In the genomic region with DNA sequence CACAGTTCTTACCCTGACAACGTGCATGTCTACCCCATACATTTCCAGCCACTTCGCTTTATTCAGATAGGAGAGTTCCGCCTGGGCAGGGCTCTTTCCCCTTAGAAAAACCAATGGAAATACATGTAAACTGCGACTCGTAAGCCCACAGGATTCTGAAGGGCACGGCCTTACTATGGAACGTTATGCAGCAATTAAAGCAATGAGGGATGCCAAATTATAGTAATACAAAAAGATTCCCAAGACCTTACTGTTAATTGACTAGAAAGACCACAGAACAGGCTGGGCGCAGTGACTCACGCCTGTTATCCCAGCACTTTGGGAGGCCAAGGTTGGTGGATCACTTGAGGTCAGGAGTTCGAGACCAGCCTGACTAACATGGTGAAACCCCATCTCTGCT, we compare ENCODE assay signal across 32 cellular contexts.
DNase-seq lines count a peak whose midpoint lies in the region; ATAC-seq and TF ChIP-seq lines count a peak whose summit lies in the region.
"Had no signal": no experiment of that assay in that cellular context is flagged by ENCODE, and none has a peak within 500 bp of the region (broad histone marks: within the 10 kb centered on the region; RNA-seq: fewer than 3 reads in every experiment).

No MANE protein-coding gene starts in this region.

- no peak overlapping the region for H3K23ac ChIP-seq in mesenchymal stem cell (ENCODE audit: low read length in 2 of 2)

- no peaks in the 10 kb centered on the region for H3K9me3 ChIP-seq in mesenchymal stem cell (ENCODE audit: control insufficient read depth, low read length)
- no peaks in the 10 kb centered on the region for H3K9me3 ChIP-seq in lower lobe of right lung
- H3K9me3 ChIP-seq: BLaER1, ovary, SJSA1, transverse colon had no signal

- TF ChIP-seq CTCF in WTC11 (IDR thresholded peaks at IDR 0.05) (no peak), foreskin fibroblast (IDR thresholded peaks at IDR 0.05; ENCODE audit: low read depth, low read length) (no peak), coronary artery (IDR thresholded peaks at IDR 0.05) (no peak), lower lobe of right lung (IDR thresholded peaks at IDR 0.05) (no peak)

- H3K4me3 Mint-ChIP-seq in WTC11: no peak overlapping the region
- H3K4me3 Mint-ChIP-seq: activated B cell treated with CpG ODN at 0.5 μM for 24 hours; activated CD4-positive, alpha-beta T cell treated with anti-CD3 and anti-CD28 coated beads, Interleukin-2, amount 10 ng/mL, durations not matched to agents 7 days and 5 days; dendritic cell treated with granulocyte-macrophage colony-stimulating factor and Interleukin-4, amounts not matched to agents 40 ng/mL and 50 ng/mL, for 4 days; nephron progenitor cell; stimulated activated effector memory CD8-positive, alpha-beta T cell treated with anti-CD3 and anti-CD28 coated beads, Interleukin-12 subunit alpha, Interleukin-12 subunit beta, amount 100 ng/mL, for 72 hours had no signal

- H3K79me1 ChIP-seq in mesenchymal stem cell (replicated peaks; ENCODE audit: low read length, poor library complexity, severe bottlenecking): no peaks in the 10 kb centered on the region

- H3K4me1 ChIP-seq in mesenchymal stem cell (ENCODE audit: control insufficient read depth, insufficient read depth, low read depth, low read length): peaks cover 12% of the 10 kb centered on the region
- peaks cover 8% of the 10 kb centered on the region for H3K4me1 ChIP-seq in lower lobe of right lung

- no peak overlapping the region for H3K14ac ChIP-seq in mesenchymal stem cell (ENCODE audit: low read length in 2 of 2)

- intact Hi-C loops in lower lobe of right lung (cut with DNase I): no loop called here

- no peak overlapping the region for H2BK5ac ChIP-seq in mesenchymal stem cell (ENCODE audit: low read depth, low read length, poor library complexity, severe bottlenecking)

- H3K4me3 ChIP-seq in foreskin fibroblast (ENCODE audit: low read depth in 1 of 2, low read length in 2 of 2): no peak overlapping the region
- no peak overlapping the region for H3K4me3 ChIP-seq in coronary artery
- H3K4me3 ChIP-seq in mesenchymal stem cell (ENCODE audit: insufficient read depth in 1 of 2, low read depth in 1 of 2, low read length in 2 of 2): no peak overlapping the region
- H3K4me3 ChIP-seq in lower lobe of right lung: no peak overlapping the region
- H3K4me3 ChIP-seq: BLaER1, ovary, SJSA1, transverse colon had no signal

- H3K27ac ChIP-seq in coronary artery (no peak overlapping the region), mesenchymal stem cell (ENCODE audit: low read length, poor library complexity, severe bottlenecking) (no peak overlapping the region), lower lobe of right lung (no peak overlapping the region)
- H3K27ac ChIP-seq: BLaER1, KMS-11, SJSA1, transverse colon had no signal

- no peak overlapping the region for H2AFZ ChIP-seq in mesenchymal stem cell (ENCODE audit: low read depth, low read length)

- no peak for ATAC-seq in WTC11
- ATAC-seq in lower lobe of right lung: no peak
- ATAC-seq: activated naive CD4-positive, alpha-beta T cell treated with anti-CD3 and anti-CD28 coated beads, Interleukin-2, amount 50 U/mL, for 72 hours; esophagus mucosa; left cardiac atrium; stimulated activated effector memory CD8-positive, alpha-beta T cell treated with anti-CD3 and anti-CD28 coated beads, Interleukin-12 subunit alpha, Interleukin-12 subunit beta, amount 100 ng/mL, for 72 hours had no signal

- no peak overlapping the region for H4K91ac ChIP-seq in mesenchymal stem cell (ENCODE audit: low read length)

- no peak overlapping the region for H3K4ac ChIP-seq in mesenchymal stem cell (ENCODE audit: low read depth in 1 of 2, low read length in 2 of 2)

- H3K36me3 Mint-ChIP-seq in WTC11: peaks cover 26% of the 10 kb centered on the region
- H3K36me3 Mint-ChIP-seq: activated naive CD4-positive, alpha-beta T cell treated with anti-CD3 and anti-CD28 coated beads, Interleukin-2, amount 50 U/mL, for 72 hours; stimulated activated effector memory CD8-positive, alpha-beta T cell treated with anti-CD3 and anti-CD28 coated beads, Interleukin-12 subunit alpha, Interleukin-12 subunit beta, amount 100 ng/mL, for 72 hours had no signal

- no peak overlapping the region for H3K18ac ChIP-seq in mesenchymal stem cell (ENCODE audit: low read depth in 1 of 2, low read length in 2 of 2)

- WGBS in mesenchymal stem cell: 93% methylated on average over 10 of the region's 10 CpGs

- H3K9ac ChIP-seq in mesenchymal stem cell (ENCODE audit: low read length): no peak overlapping the region
- H3K9ac ChIP-seq: BLaER1, KMS-11 had no signal

- in situ Hi-C loops in KBM-7 (cut with MboI; ENCODE audit: low pct_unique_long_range_greater_than_20kb, low sequenced_read_pairs): no loop called here

- H3K27ac Mint-ChIP-seq in WTC11: 0 out of 2 replicates have a peak overlapping the region, but pooled peaks have one; percentile 57
- H3K27ac Mint-ChIP-seq: activated B cell treated with CpG ODN at 0.5 μM for 24 hours; activated CD4-positive, alpha-beta T cell treated with anti-CD3 and anti-CD28 coated beads, Interleukin-2, amount 10 ng/mL, durations not matched to agents 7 days and 5 days; activated naive CD4-positive, alpha-beta T cell treated with anti-CD3 and anti-CD28 coated beads, Interleukin-2, amount 50 U/mL, for 72 hours; dendritic cell treated with granulocyte-macrophage colony-stimulating factor and Interleukin-4, amounts not matched to agents 40 ng/mL and 50 ng/mL, for 4 days; nephron progenitor cell; stimulated activated effector memory CD8-positive, alpha-beta T cell treated with anti-CD3 and anti-CD28 coated beads, Interleukin-12 subunit alpha, Interleukin-12 subunit beta, amount 100 ng/mL, for 72 hours had no signal

- no peaks in the 10 kb centered on the region; the same call in 1 of the 2 replicates for H3K27me3 Mint-ChIP-seq in WTC11 (ENCODE audit: low read depth)

- no peak overlapping the region for H2BK15ac ChIP-seq in mesenchymal stem cell (ENCODE audit: low read depth, poor library complexity, severe bottlenecking)

- H3K36me3 ChIP-seq in mesenchymal stem cell (ENCODE audit: control insufficient read depth in 1 of 2, insufficient read depth in 2 of 2, low read depth in 1 of 2, low read length in 2 of 2) (no peaks in the 10 kb centered on the region), lower lobe of right lung (no peaks in the 10 kb centered on the region)
- H3K36me3 ChIP-seq: BLaER1, ovary, SJSA1 had no signal

- POLR2A ChIA-PET in WTC11 (lab: Charles Lee): no interaction called here

- H3K9me3 Mint-ChIP-seq in WTC11: no peaks in the 10 kb centered on the region
- H3K9me3 Mint-ChIP-seq: activated B cell treated with CpG ODN at 0.5 μM for 24 hours; activated CD4-positive, alpha-beta T cell treated with anti-CD3 and anti-CD28 coated beads, Interleukin-2, amount 10 ng/mL, durations not matched to agents 7 days and 5 days; activated naive CD4-positive, alpha-beta T cell treated with anti-CD3 and anti-CD28 coated beads, Interleukin-2, amount 50 U/mL, for 72 hours; dendritic cell treated with granulocyte-macrophage colony-stimulating factor and Interleukin-4, amounts not matched to agents 40 ng/mL and 50 ng/mL, for 4 days; nephron progenitor cell; stimulated activated effector memory CD8-positive, alpha-beta T cell treated with anti-CD3 and anti-CD28 coated beads, Interleukin-12 subunit alpha, Interleukin-12 subunit beta, amount 100 ng/mL, for 72 hours had no signal

- H2AK5ac ChIP-seq in mesenchymal stem cell (ENCODE audit: low read length, severe bottlenecking): no peak overlapping the region

- H3K4me1 Mint-ChIP-seq in WTC11: peaks cover 55% of the 10 kb centered on the region
- H3K4me1 Mint-ChIP-seq: activated B cell treated with CpG ODN at 0.5 μM for 24 hours; activated CD4-positive, alpha-beta T cell treated with anti-CD3 and anti-CD28 coated beads, Interleukin-2, amount 10 ng/mL, durations not matched to agents 7 days and 5 days; stimulated activated effector memory CD8-positive, alpha-beta T cell treated with anti-CD3 and anti-CD28 coated beads, Interleukin-12 subunit alpha, Interleukin-12 subunit beta, amount 100 ng/mL, for 72 hours had no signal

- no peak overlapping the region for H2BK12ac ChIP-seq in mesenchymal stem cell (ENCODE audit: low read length in 2 of 2)

- H3K27me3 ChIP-seq in mesenchymal stem cell (ENCODE audit: control insufficient read depth in 1 of 2, insufficient read depth in 1 of 2, low read length in 2 of 2) (peaks cover 0 to 27% of the 10 kb centered on the region in 2 experiments), lower lobe of right lung (ENCODE audit: low read depth) (no peaks in the 10 kb centered on the region)
- H3K27me3 ChIP-seq: BLaER1, ovary, SJSA1, transverse colon had no signal

- no peak overlapping the region for H2BK120ac ChIP-seq in mesenchymal stem cell (ENCODE audit: low read depth, low read length)

- CTCF ChIA-PET in WTC11 (lab: Charles Lee): interaction anchor here (0.7 to 1.1 kb wide), 2 partner anchors 9 to 153 kb away, joined by 3 to 4 read pairs; no protein-coding TSS in a partner anchor

- no peak overlapping the region for H3K4me2 ChIP-seq in mesenchymal stem cell (ENCODE audit: low read length, poor library complexity, severe bottlenecking)
- H3K4me2 ChIP-seq: BLaER1, KMS-11 had no signal

- DNase-seq in EH (ENCODE audit: low read depth): peak; percentile 85
- peak; percentile 68 for DNase-seq in HS-5 (ENCODE audit: low read depth)
- DNase-seq in WTC11 (ENCODE audit: low spot score): no peak
- peak; percentile 10 to 35 for DNase-seq in foreskin fibroblast
- no peak for DNase-seq in coronary artery (ENCODE audit: low spot score)
- DNase-seq in mesenchymal stem cell: no peak
- DNase-seq in KBM-7: no peak
- DNase-seq in lower lobe of right lung: no peak
- DNase-seq: ACHN; activated B cell treated with CpG ODN at 0.5 μM for 24 hours; activated CD4-positive, alpha-beta T cell treated with anti-CD3 and anti-CD28 coated beads, Interleukin-2, amount 10 ng/mL, durations not matched to agents 7 days and 5 days; activated effector memory CD4-positive, alpha-beta T cell treated with Interleukin-2 at 50 U/mL for 16 hours; activated T-cell treated with anti-CD3 and anti-CD28 coated beads, Interleukin-2, amount 50 U/mL, for 1 hour; caudate nucleus; DMS 273 treated with DMSO at 0.1 percent for 48 hours; left cardiac atrium; NCI-H1436 treated with DMSO at 0.1 percent for 48 hours; NCI-H2081 treated with DMSO at 0.1 percent for 48 hours; NCI-H226; NCI-H82; nephron progenitor cell; ovary; RPMI8226; stimulated activated CD4-positive, alpha-beta T cell treated with anti-CD3 and anti-CD28 coated beads, Interleukin-15, amount 100 ng/mL, for 24 hours; transverse colon had no signal

- no peak overlapping the region for H4K8ac ChIP-seq in mesenchymal stem cell (ENCODE audit: low read length)

Comparison
In these comparisons a context has a peak if more than half of its experiments do, and no peak if none do; other contexts are left out.
1. DNase-seq: peak in EH (single experiment), HS-5 (single experiment) and foreskin fibroblast (2 of 2); none in WTC11 (single experiment), coronary artery (single experiment), mesenchymal stem cell (single experiment), KBM-7 (single experiment) and lower lobe of right lung (single experiment).